In the genomic region with DNA sequence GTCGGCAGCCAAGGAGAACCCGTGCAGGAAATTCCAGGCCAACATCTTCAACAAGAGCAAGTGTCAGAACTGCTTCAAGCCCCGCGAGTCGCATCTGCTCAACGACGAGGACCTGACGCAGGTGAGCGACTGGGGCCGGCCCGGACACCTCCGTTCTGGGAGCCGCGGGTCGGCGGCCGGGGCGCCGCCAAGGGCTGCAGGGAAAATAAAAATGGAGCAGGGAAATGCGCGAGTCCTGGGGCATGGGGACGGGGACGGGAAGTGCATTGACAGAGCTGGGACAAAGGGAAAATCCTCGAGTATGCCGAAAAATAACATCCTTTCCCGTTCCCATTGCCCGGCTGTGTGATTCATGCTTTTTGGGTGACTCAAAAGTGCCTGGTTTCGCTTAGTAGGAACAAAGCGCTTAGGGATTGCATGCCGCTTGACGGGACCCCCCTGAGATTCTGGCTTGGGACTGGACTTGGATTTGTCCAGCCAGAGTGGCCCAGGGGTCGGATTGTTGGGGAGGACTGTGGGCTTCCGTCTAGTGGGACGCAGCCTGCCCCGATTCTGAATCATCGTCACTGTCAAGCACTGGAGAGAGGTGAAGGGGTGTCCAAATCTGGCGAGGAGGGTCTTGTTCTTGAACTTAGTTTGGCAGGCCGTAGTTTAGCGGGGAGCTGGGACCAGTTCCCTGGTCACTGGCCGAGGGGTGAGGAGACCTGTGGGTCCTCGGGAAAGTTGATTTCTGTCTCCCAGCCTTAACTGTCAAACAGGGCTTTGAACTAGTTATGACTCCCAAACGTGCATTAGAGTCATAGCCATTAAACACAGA, we compare ENCODE assay signal across 8 cellular contexts. TPM values are rescaled to one million over a fixed set of nuclear protein-coding genes. Genes with fewer than 3 reads are reported as not detected.
DNase-seq lines count a peak whose midpoint lies in the region; ATAC-seq and TF ChIP-seq lines count a peak whose summit lies in the region.

No MANE protein-coding gene starts in this region.

- H3K27ac ChIP-seq in CD4-positive, alpha-beta memory T cell (ENCODE audit: low read depth, low read length): peak overlapping the region; percentile 55

- no peaks in the 10 kb centered on the region for H3K9me3 Mint-ChIP-seq in CD4-positive, alpha-beta memory T cell

- no peaks in the 10 kb centered on the region for H3K27me3 Mint-ChIP-seq in CD4-positive, alpha-beta memory T cell

- H3K27me3 ChIP-seq in CD4-positive, alpha-beta memory T cell (ENCODE audit: insufficient read depth, low read length): no peaks in the 10 kb centered on the region

- no peaks in the 10 kb centered on the region for H3K9me3 ChIP-seq in CD4-positive, alpha-beta memory T cell (ENCODE audit: control insufficient read depth in 1 of 2, low read length in 2 of 2)

- no peak for ATAC-seq in GM19397 (IDR thresholded peaks at IDR 0.05; ENCODE audit: unreplicated experiment)

- peak overlapping the region; percentile 83 to 95 (median 93) for H3K27ac Mint-ChIP-seq in CD4-positive, alpha-beta memory T cell

- H3K36me3 Mint-ChIP-seq in CD4-positive, alpha-beta memory T cell: peaks cover 0 to 7% of the 10 kb centered on the region in 2 donors

- TF ChIP-seq CTCF in fibroblast of the aortic adventitia (IDR thresholded peaks at IDR 0.05; ENCODE audit: insufficient read depth, low read length): no peak

- peak overlapping the region; percentile 90 to 98 (median 95) for H3K4me3 Mint-ChIP-seq in CD4-positive, alpha-beta memory T cell

- H3K36me3 ChIP-seq in CD4-positive, alpha-beta memory T cell (ENCODE audit: insufficient read depth, low read length): no peaks in the 10 kb centered on the region

- peak overlapping the region; percentile 32 to 77 for H3K4me3 ChIP-seq in CD4-positive, alpha-beta memory T cell (ENCODE audit: low read length in 2 of 2)
- peak overlapping the region; percentile 84 for H3K4me3 ChIP-seq in fibroblast of the aortic adventitia (ENCODE audit: low read depth, low read length)

- CTCF ChIA-PET in CD4-positive, alpha-beta memory T cell (lab: Charles Lee; ENCODE audit: partially characterized antibody): interaction anchor here (1.0 to 1.5 kb wide), 2 partner anchors 26 to 627 kb away, joined by 3 to 5 read pairs; no protein-coding TSS in a partner anchor

- H3K4me1 ChIP-seq in CD4-positive, alpha-beta memory T cell (ENCODE audit: insufficient read depth, low read length): peaks cover 51% of the 10 kb centered on the region

- DNase-seq in CD4-positive, alpha-beta memory T cell: peak in 1 of 5 donors; percentile 12
- DNase-seq in HS-27A (ENCODE audit: low read depth): peak; percentile 67
- peak; percentile 55 for DNase-seq in activated T-cell treated with anti-CD3 and anti-CD28 coated beads, Interleukin-2, amount 50 U/mL, for 1 hour
- DNase-seq in fibroblast of the aortic adventitia (ENCODE audit: low read depth): peak; percentile 57
- DNase-seq in posterior vena cava (ENCODE audit: low spot score): peak; percentile 77
- no peak for DNase-seq in cerebellar cortex (ENCODE audit: low spot score)
- no peak for DNase-seq in SIG-M5 (lab: John Stamatoyannopoulos, UW)

- H3K4me1 Mint-ChIP-seq in CD4-positive, alpha-beta memory T cell: peaks cover 42 to 60% (median 53%) of the 10 kb centered on the region in 4 donors

- POLR2A ChIA-PET in CD4-positive, alpha-beta memory T cell (lab: Charles Lee; ENCODE audit: partially characterized antibody): interaction anchor here (0.6 to 2.6 kb wide), 8 partner anchors 10 to 238 kb away, joined by 3 to 12 read pairs (median 4); partner anchors contain the start of genes COPS3 and FLCN

- intact Hi-C loops in CD4-positive, alpha-beta memory T cell (cut with micrococcal nuclease): loop anchor here (1.0 to 5.0 kb wide), 3 partner anchors 27 to 194 kb away; partner anchors contain the start of gene FLCN
- intact Hi-C loops in posterior vena cava (cut with DNase I): loop anchor here in 1 of 2 donors (5.0 kb wide), 1 partner anchor 34 kb away; no protein-coding TSS in a partner anchor

RNA-seq across cellular contexts. Expression of gene MPRIP, which starts 0.8 kb away (rescaled TPM):
- 100 to 1,000 TPM; 250 to 255 TPM for total RNA-seq in CD4-positive, alpha-beta memory T cell
- 10 to 100 TPM; 48.4 to 53.2 TPM for polyA plus RNA-seq in CD4-positive, alpha-beta memory T cell
- 86.5 and 102 TPM in 2 replicates for total RNA-seq in fibroblast of the aortic adventitia (ENCODE audit: low replicate concordance)
- total RNA-seq in posterior vena cava: 100 to 1,000 TPM; 359 to 405 TPM

Comparison
In these comparisons a context has a peak if more than half of its experiments do, and no peak if none do; other contexts are left out.
1. DNase-seq: peak in HS-27A (single experiment), activated T-cell treated with anti-CD3 and anti-CD28 coated beads, Interleukin-2, amount 50 U/mL, for 1 hour (single experiment), fibroblast of the aortic adventitia (single experiment) and posterior vena cava (single experiment); none in cerebellar cortex (single experiment) and SIG-M5 (single experiment).